8 cellular contexts compared by ENCODE assay signal in genomic region chr19:14118165-14119051, GRCh38. TPM values are rescaled to one million over a fixed set of nuclear protein-coding genes. Genes with fewer than 3 reads are reported as not detected.
A peak's percentile ranks its signal among the peaks of the same experiment; 100 is the strongest.
DNase-seq lines count a peak whose midpoint lies in the region; ATAC-seq and TF ChIP-seq lines count a peak whose summit lies in the region.

No MANE protein-coding gene starts in this region.

- H3K9me2 ChIP-seq in HCT116 (ENCODE audit: insufficient read depth): no peaks in the 10 kb centered on the region

- H3K4me1 ChIP-seq in ES-I3 (ENCODE audit: insufficient read depth, low read length): peaks cover 4% of the 10 kb centered on the region; the same call in 1 of the 2 replicates
- H3K4me1 ChIP-seq in HCT116 (ENCODE audit: control insufficient read depth in 1 of 2, insufficient read depth in 2 of 2, low read length in 2 of 2): peaks cover 26 to 36% of the 10 kb centered on the region in 2 experiments
- peaks cover 62% of the 10 kb centered on the region for H3K4me1 ChIP-seq in mononuclear cell (ENCODE audit: insufficient read depth, low read length)

- no peak for TF ChIP-seq RAD21 in HCT116 (IDR thresholded peaks at IDR 0.05; ENCODE audit: low read depth)

- peak overlapping the region; percentile 69 for H3K9ac ChIP-seq in ES-I3 (ENCODE audit: low read depth, low read length)
- H3K9ac ChIP-seq in HCT116 (ENCODE audit: low read length): peak overlapping the region; percentile 61

- no peak for DNase-seq in HCT116 (ENCODE audit: low read depth, low spot score)
- DNase-seq in NCI-H2227 treated with DMSO at 0.1 percent for 48 hours (lab: John Stamatoyannopoulos, UW): peak; percentile 34
- peak; percentile 74 for DNase-seq in activated CD8-positive, alpha-beta memory T cell treated with anti-CD3 and anti-CD28 coated beads for 24 hours
- DNase-seq in erythroblast (lab: John Stamatoyannopoulos, UW): peak; percentile 50 to 59
- DNase-seq in GM20000 (ENCODE audit: low spot score): no peak

- H3K4me3 ChIP-seq in HCT116 (replicated peaks in 1 of 2; ENCODE audit: low read depth in 1 of 2, low read length in 2 of 2): peak overlapping the region; percentile 45 to 58
- peak overlapping the region; percentile 49 for H3K4me3 ChIP-seq in mononuclear cell (ENCODE audit: low read length)

- RAD21 ChIA-PET in HCT116 (lab: Charles Lee; ENCODE audit: low non-redundant PET in 1 of 2, low total read pairs in 2 of 2, uncharacterized antibody in 2 of 2, unreplicated experiment in 2 of 2): no interaction called here

- H3K9me3 ChIP-seq in ES-I3 (ENCODE audit: control insufficient read depth, insufficient read depth, low read length) (no peaks in the 10 kb centered on the region), HCT116 (ENCODE audit: control insufficient read depth in 1 of 2, insufficient read depth in 1 of 2, low read depth in 1 of 2, low read length in 2 of 2) (no peaks in the 10 kb centered on the region), mononuclear cell (ENCODE audit: low read depth, low read length) (no peaks in the 10 kb centered on the region)

- TF ChIP-seq CTCF in HCT116 (IDR thresholded peaks at IDR 0.05 in 2 of 3, conservative IDR thresholded peaks at IDR 0.05 in 1 of 3; ENCODE audit: borderline replicate concordance in 1 of 3, insufficient read depth in 1 of 3, low read depth in 2 of 3, low read length in 2 of 3) (no peak), GM20000 (IDR thresholded peaks at IDR 0.05; ENCODE audit: extremely low read depth, missing control alignments) (no peak)

- TF ChIP-seq POLR2A in HCT116 (IDR thresholded peaks at IDR 0.05; ENCODE audit: borderline replicate concordance, extremely low read depth, insufficient read depth, insufficient read length) (no peak), erythroblast (IDR thresholded peaks at IDR 0.05; ENCODE audit: low read length) (no peak)

- H3K4me2 ChIP-seq in HCT116 (ENCODE audit: low read length): peak overlapping the region; percentile 89

- peak overlapping the region; percentile 82 for H3K27ac ChIP-seq in HCT116 (ENCODE audit: low read depth, low read length)
- peak overlapping the region; percentile 99 for H3K27ac ChIP-seq in temporal lobe (ENCODE audit: low read depth, low read length)

- H2AFZ ChIP-seq in HCT116 (ENCODE audit: low read depth, low read length, poor library complexity, severe bottlenecking): no peak overlapping the region

- POLR2A ChIA-PET in HCT116 (lab: Charles Lee): interaction anchor here (0.6 kb wide), 1 partner anchor 246 kb away, joined by 3 read pairs; no protein-coding TSS in a partner anchor

- H4K20me1 ChIP-seq in HCT116 (ENCODE audit: insufficient read depth): no peaks in the 10 kb centered on the region

- BruUV-seq in HCT116 (replicated peaks; lab: Mats Ljungman, UMichigan): no TSS peak

- no peak for ATAC-seq in HCT116

- no peaks in the 10 kb centered on the region for H3K27me3 ChIP-seq in HCT116 (ENCODE audit: insufficient read depth, low read length)
- no peaks in the 10 kb centered on the region for H3K27me3 ChIP-seq in mononuclear cell (ENCODE audit: insufficient read depth, low read length)

- CTCF ChIA-PET in HCT116 (lab: Charles Lee): interaction anchor here (1.0 kb wide), 1 partner anchor 18 kb away, joined by 8 read pairs; the partner anchor contains the start of gene ASF1B

- H3K79me2 ChIP-seq in HCT116 (ENCODE audit: insufficient read depth, low read length): peaks cover 16% of the 10 kb centered on the region

- no peaks in the 10 kb centered on the region for H3K36me3 ChIP-seq in ES-I3 (ENCODE audit: insufficient read depth, low read length)
- peaks cover 2 to 5% of the 10 kb centered on the region in 2 experiments; a peak in 1 of 4 replicates for H3K36me3 ChIP-seq in HCT116 (ENCODE audit: control insufficient read depth in 1 of 2, insufficient read depth in 2 of 2, low read length in 2 of 2)

- intact Hi-C loops in HCT116 (cut with micrococcal nuclease): no loop called here

TF ChIP-seq in HCT116, 20 proteins besides CTCF, POLR2A, EP300 and RAD21:
- TF ChIP-seq TCF7L2 (IDR thresholded peaks at IDR 0.05; ENCODE audit: borderline replicate concordance, extremely low read depth, insufficient read depth, insufficient read length) (no peak), SRF (IDR thresholded peaks at IDR 0.05; ENCODE audit: low read depth) (no peak), CEBPB (IDR thresholded peaks at IDR 0.05; ENCODE audit: low read depth) (no peak), CBX3 (IDR thresholded peaks at IDR 0.05; ENCODE audit: low read depth) (no peak), SP1 (IDR thresholded peaks at IDR 0.05; ENCODE audit: low read depth) (no peak), REST (IDR thresholded peaks at IDR 0.05; ENCODE audit: low read depth) (no peak), POLR2AphosphoS5 (IDR thresholded peaks at IDR 0.05; ENCODE audit: low read depth, low read length) (peak; percentile 36), ZFX (IDR thresholded peaks at IDR 0.05) (peak; percentile 84), MAX (IDR thresholded peaks at IDR 0.05) (no peak), SIN3A (IDR thresholded peaks at IDR 0.05; ENCODE audit: low read depth) (no peak), ZBTB33 (IDR thresholded peaks at IDR 0.05; ENCODE audit: extremely low read depth, insufficient replicate concordance, low read length) (no peak)

RNA-seq across cellular contexts. Expression of gene PRKACA, which starts 0.8 kb away (rescaled TPM):
- total RNA-seq in HCT116 (2021; ENCODE audit: unreplicated experiment) (95.7 TPM), mononuclear cell (62.0 TPM), temporal lobe (36.4 TPM)
- polyA plus RNA-seq in HCT116 (2012): 64.0 and 66.0 TPM in 2 replicates

RNA-seq across cellular contexts. Expression of gene ASF1B, which starts 18.0 kb away (rescaled TPM):
- total RNA-seq in HCT116 (2021; ENCODE audit: unreplicated experiment): 78.1 TPM
- 82.2 and 87.0 TPM in 2 replicates for polyA plus RNA-seq in HCT116 (2012)
- 0.94 TPM for total RNA-seq in mononuclear cell
- 1.7 TPM for total RNA-seq in temporal lobe

RNA-seq across cellular contexts. Expression of gene SAMD1, which starts 27.9 kb away (rescaled TPM):
- total RNA-seq in HCT116 (2021; ENCODE audit: unreplicated experiment) (62.9 TPM), mononuclear cell (22.2 TPM), temporal lobe (28.0 TPM)
- polyA plus RNA-seq in HCT116 (2012): 36.9 and 39.2 TPM in 2 replicates

RNA-seq across cellular contexts. Expression of gene C19orf67, which starts 32.8 kb away (rescaled TPM):
- total RNA-seq in HCT116 (2021; ENCODE audit: unreplicated experiment): not detected
- not detected in 2 replicates for polyA plus RNA-seq in HCT116 (2012)
- total RNA-seq in mononuclear cell: not detected
- not detected for total RNA-seq in temporal lobe

RNA-seq across cellular contexts. Expression of gene MISP3, which starts 45.8 kb away (rescaled TPM):
- total RNA-seq in HCT116 (2021; ENCODE audit: unreplicated experiment): 5.2 TPM
- polyA plus RNA-seq in HCT116 (2012): 3.8 and 5.6 TPM in 2 replicates
- 1.7 TPM for total RNA-seq in mononuclear cell
- total RNA-seq in temporal lobe: 1.7 TPM

Comparison
In these comparisons a context has a peak if more than half of its experiments do, and no peak if none do; other contexts are left out.
1. DNase-seq: peak in NCI-H2227 treated with DMSO at 0.1 percent for 48 hours (single experiment), activated CD8-positive, alpha-beta memory T cell treated with anti-CD3 and anti-CD28 coated beads for 24 hours (single experiment) and erythroblast (2 of 2); none in HCT116 (single experiment) and GM20000 (single experiment).
2. RNA of gene ASF1B, which starts 18.0 kb away (total RNA-seq): 78.1 TPM in HCT116 (single experiment); 1.7 TPM in temporal lobe (single experiment) and 0.94 TPM in mononuclear cell (single experiment); every median in the first group is over 10 times any median in the second.